In the genomic region with DNA sequence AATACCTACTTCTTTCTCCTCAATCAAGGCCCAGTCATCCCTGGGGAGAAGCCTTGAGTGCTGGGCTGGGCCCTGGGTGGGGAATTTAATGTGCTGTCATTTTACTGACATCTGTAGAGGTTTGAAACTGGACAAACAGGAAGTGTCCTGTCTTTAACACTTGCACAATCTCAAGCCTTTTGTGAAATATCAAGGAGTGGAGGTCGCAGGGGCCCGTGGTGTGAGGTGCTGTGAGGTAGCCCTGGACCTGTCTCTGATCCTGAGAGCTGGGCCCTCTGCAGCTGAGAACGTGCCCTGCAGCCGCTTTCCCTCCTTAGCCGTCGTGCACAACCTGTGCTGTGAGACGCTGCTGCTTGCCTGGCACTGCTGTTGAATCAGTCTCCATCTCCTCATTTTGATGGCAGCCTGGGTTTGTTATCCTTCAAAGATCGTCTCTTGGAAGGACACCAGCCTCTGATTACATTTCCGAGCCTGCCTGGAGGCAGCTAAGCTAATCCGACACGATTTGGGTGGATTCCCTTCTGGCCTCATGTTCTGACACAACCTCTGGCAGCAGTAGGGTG, we compare ENCODE assay signal across 13 cellular contexts. TPM values are rescaled to one million over a fixed set of nuclear protein-coding genes. Genes with fewer than 3 reads are reported as not detected.
DNase-seq lines count a peak whose midpoint lies in the region; ATAC-seq, FAIRE-seq and TF ChIP-seq lines count a peak whose summit lies in the region.
"Had no signal": no experiment of that assay in that cellular context is flagged by ENCODE, and none has a peak within 500 bp of the region (broad histone marks: within the 10 kb centered on the region; RNA-seq: fewer than 3 reads in every experiment).

No MANE protein-coding gene starts in this region.

- H3K27me3 ChIP-seq in CD4-positive, alpha-beta T cell (ENCODE audit: control insufficient read depth, insufficient read depth, low read length): no peaks in the 10 kb centered on the region
- H3K27me3 ChIP-seq in H7 (ENCODE audit: control insufficient read depth, insufficient read depth, low read length) (no peaks in the 10 kb centered on the region; the same call in 1 of the 2 replicates), K562 (ENCODE audit: control insufficient read depth in 2 of 2, insufficient read depth in 2 of 2, low read length in 2 of 2) (peaks cover 23 to 58% of the 10 kb centered on the region in 2 experiments), spleen (replicated peaks in 1 of 7) (no peaks in the 10 kb centered on the region)

- CTCF ChIA-PET in CD4-positive, alpha-beta T cell (lab: Charles Lee): interaction anchor here (17.1 kb wide), 1 partner anchor 53 kb away, joined by 288 read pairs; a partner anchor contains a TSS
- CTCF ChIA-PET in K562 (lab: Yijun Ruan, JAX; ENCODE audit: low intra/inter-chr PET ratio): interaction anchor here (1.6 kb wide), 1 partner anchor 174 kb away, joined by 4 read pairs; no protein-coding TSS in a partner anchor

- no peak for TF ChIP-seq EP300 in K562 (IDR thresholded peaks at IDR 0.05; ENCODE audit: low read length)

- H3K9ac ChIP-seq in K562 (ENCODE audit: insufficient read depth in 1 of 2, low read depth in 2 of 2, low read length in 2 of 2): peak overlapping the region in 1 of 2 experiments; percentile 60; a peak in 1 of 4 replicates

- H3K4me1 ChIP-seq in K562 (replicated peaks in 1 of 2; ENCODE audit: control insufficient read depth in 2 of 2, insufficient read depth in 2 of 2, low read length in 2 of 2): no peaks in the 10 kb centered on the region
- H3K4me1 ChIP-seq in spleen: peaks cover 26 to 88% (median 45%) of the 10 kb centered on the region in 6 donors

- no peak for TF ChIP-seq RAD21 in K562 (CRISPR knock-in tag; conservative IDR thresholded peaks at IDR 0.05 in 1 of 2, IDR thresholded peaks at IDR 0.05 in 1 of 2)

- BruUV-seq in K562 (replicated peaks; lab: Mats Ljungman, UMichigan): no TSS peak

- no peak overlapping the region for H3K4me3 Mint-ChIP-seq in CD4-positive, alpha-beta T cell
- H3K4me3 Mint-ChIP-seq in memory B cell: no peak overlapping the region

- TF ChIP-seq POLR2A in K562 (conservative IDR thresholded peaks at IDR 0.05) (no peak), spleen (IDR thresholded peaks at IDR 0.05) (no peak)

- in situ Hi-C loops in K562 (cut with MboI) (loop anchor here (5.0 to 25.0 kb wide), 2 partner anchors 175 to 1045 kb away; no protein-coding TSS in a partner anchor), ACHN (cut with HindIII; ENCODE audit: low pct_ligation_motif_present, low pct_unique_long_range_greater_than_20kb, low sequenced_read_pairs) (loop anchor here (25.0 kb wide), 1 partner anchor 170 kb away; a partner anchor contains a TSS)

- no peaks in the 10 kb centered on the region for H3K36me3 ChIP-seq in H7 (replicated peaks; ENCODE audit: control insufficient read depth, insufficient read depth, low read length)
- H3K36me3 ChIP-seq in K562 (ENCODE audit: control insufficient read depth, insufficient read depth, low read length): no peaks in the 10 kb centered on the region
- no peaks in the 10 kb centered on the region for H3K36me3 ChIP-seq in spleen

- 0 out of 2 replicates have a peak overlapping the region, but pooled peaks have one; percentile 1 for H2AFZ ChIP-seq in K562 (ENCODE audit: low read depth, low read length)

- H3K36me3 Mint-ChIP-seq in CD4-positive, alpha-beta T cell (ENCODE audit: low read depth): no peaks in the 10 kb centered on the region
- H3K36me3 Mint-ChIP-seq in memory B cell: no peaks in the 10 kb centered on the region

- H3K79me2 ChIP-seq in K562 (ENCODE audit: control insufficient read depth, insufficient read depth, low read length): no peaks in the 10 kb centered on the region

- 6% methylated on average over 11 of the region's 11 CpGs for WGBS in K562 (ENCODE audit: insufficient coverage, low coverage, missing lambda C conversion rate)
- WGBS in spleen, 5 donors: 79 to 86% (median 82%) methylated on average over 11 of the region's 11 CpGs

- H3K27ac Mint-ChIP-seq in CD4-positive, alpha-beta T cell: peak overlapping the region; percentile 98
- H3K27ac Mint-ChIP-seq in memory B cell: peak overlapping the region; percentile 94

- no peaks in the 10 kb centered on the region for H4K20me1 ChIP-seq in K562 (replicated peaks; ENCODE audit: control insufficient read depth, insufficient read depth, low read length)

- no peak for ATAC-seq in CD4-positive, alpha-beta T cell (ENCODE audit: poor library complexity)
- ATAC-seq in K562 (peak; percentile 44; the same call in 2 of the 3 replicates), memory B cell (ENCODE audit: low read depth) (no peak), HG02884 (IDR thresholded peaks at IDR 0.05; ENCODE audit: unreplicated experiment) (no peak)

- H3K9me3 ChIP-seq in CD4-positive, alpha-beta T cell (ENCODE audit: control insufficient read depth, low read length): no peaks in the 10 kb centered on the region
- no peaks in the 10 kb centered on the region for H3K9me3 ChIP-seq in K562 (replicated peaks; ENCODE audit: control insufficient read depth, insufficient read depth, low read depth, low read length)
- H3K9me3 ChIP-seq in spleen: no peaks in the 10 kb centered on the region

- no peaks in the 10 kb centered on the region for H3K9me3 Mint-ChIP-seq in CD4-positive, alpha-beta T cell
- H3K9me3 Mint-ChIP-seq in memory B cell: no peaks in the 10 kb centered on the region

- no peaks in the 10 kb centered on the region for H3K27me3 Mint-ChIP-seq in CD4-positive, alpha-beta T cell
- H3K27me3 Mint-ChIP-seq in memory B cell: no peaks in the 10 kb centered on the region

- H3K4me3 ChIP-seq in H7 (ENCODE audit: insufficient read depth, low read depth, low read length) (no peak overlapping the region), K562 (no peak overlapping the region), spleen (no peak overlapping the region)
- H3K4me3 ChIP-seq: coronary artery, skin epidermis had no signal

- H3K9me1 ChIP-seq in K562 (ENCODE audit: control insufficient read depth, insufficient read depth, low read length): no peaks in the 10 kb centered on the region

- no peak for DNase-seq in CD4-positive, alpha-beta T cell
- DNase-seq in H7 (peak; percentile 46), K562 (ENCODE audit: extremely low read depth in 1 of 4, low spot score in 3 of 4) (no peak), memory B cell (ENCODE audit: low spot score in 2 of 2) (no peak), spleen (no peak), ACHN (no peak)
- DNase-seq: amygdala had no signal

- intact Hi-C loops in CD4-positive, alpha-beta T cell (cut with DNase I, micrococcal nuclease): loop anchor here in 1 of 2 experiments (5.0 kb wide), 4 partner anchors 135 to 1045 kb away; a partner anchor contains a TSS
- intact Hi-C loops in K562 (cut with micrococcal nuclease) (loop anchor here (5.0 to 10.0 kb wide), 2 partner anchors 287 to 1045 kb away; no protein-coding TSS in a partner anchor), spleen (cut with DNase I; ENCODE audit: low total_unique reads) (no loop called here)

- FAIRE-seq in K562 (lab: Jason Lieb, UNC): no peak
- FAIRE-seq: D721Med had no signal

- H3K4me1 Mint-ChIP-seq in CD4-positive, alpha-beta T cell (ENCODE audit: low read depth): peaks cover 71% of the 10 kb centered on the region
- H3K4me1 Mint-ChIP-seq in memory B cell: peaks cover 32% of the 10 kb centered on the region

- H3K4me2 ChIP-seq in K562 (ENCODE audit: insufficient read depth, low read length): no peak overlapping the region

- no peak overlapping the region for H3K27ac ChIP-seq in CD4-positive, alpha-beta T cell (ENCODE audit: low read depth, low read length)
- H3K27ac ChIP-seq in K562 (ENCODE audit: extremely low read depth, low read depth, low read length) (no peak overlapping the region), spleen (no peak overlapping the region)
- H3K27ac ChIP-seq: coronary artery had no signal

- TF ChIP-seq CTCF in CD4-positive, alpha-beta T cell (IDR thresholded peaks at IDR 0.05): no peak
- TF ChIP-seq CTCF in K562 (IDR thresholded peaks at IDR 0.05 in 2 of 3, conservative IDR thresholded peaks at IDR 0.05 in 1 of 3; ENCODE audit: insufficient read depth in 2 of 3, low read depth in 1 of 3, low read length in 3 of 3) (peak in 1 of 3 experiments; percentile 11; a peak in 1 of 6 replicates), spleen (IDR thresholded peaks at IDR 0.05 in 8 of 11, conservative IDR thresholded peaks at IDR 0.05 in 3 of 11) (no peak)

- POLR2A ChIA-PET in CD4-positive, alpha-beta T cell (lab: Charles Lee): interaction anchor here (7.5 to 29.4 kb wide), 2 partner anchors 15 to 55 kb away, joined by 145 to 1290 read pairs; a partner anchor contains a TSS
- POLR2A ChIA-PET in K562 (lab: Yijun Ruan, JAX): no interaction called here

RNA-seq across cellular contexts. Expression of a gene that starts 29.9 kb away (rescaled TPM):
- 10 to 100 TPM; 65.4 to 68.6 TPM for total RNA-seq in CD4-positive, alpha-beta T cell
- 75.1 and 99.9 TPM in 2 replicates for total RNA-seq in H7 (2014; rRNA removed; shearing (Covaris generic))
- 27.6 and 117 TPM in 2 replicates for total RNA-seq in K562 (2011; cell fraction: chromatin; rRNA removed; ENCODE audit: low replicate concordance)
- 14.3 and 19.2 TPM in 2 replicates for total RNA-seq in K562 (2011; cell fraction: nucleolus; rRNA removed)
- 46.3 and 110 TPM in 2 replicates for total RNA-seq in K562 (2011; cell fraction: nucleoplasm; rRNA removed)
- total RNA-seq in K562 (2014; rRNA removed) (104 and 106 TPM in 2 replicates), K562 (2014; rRNA removed; fragmentation: Illumina TruSeq; extraction: Trizol) (114 and 120 TPM in 2 replicates), K562 (2015; rRNA removed; fragmentation: Illumina TruSeq; extraction: Trizol) (117 and 126 TPM in 2 replicates), K562 (2021) (91.2 and 95.0 TPM in 2 replicates), spleen (100 to 1,000 TPM in 4 of 7 donors, 10 to 100 TPM in 3; 76.3 to 126 (median 102) TPM)
- polyA plus RNA-seq in K562 (2011; rRNA removed) (33.7 and 64.1 TPM in 2 replicates), K562 (2014; fragmentation: Illumina TruSeq; extraction: Trizol) (132 and 142 TPM in 2 replicates), K562 (2014; fragmentation: Nextera tagmentation; extraction: Ambion mirVana) (100 to 1,000 TPM; 115 to 135 TPM), K562 (2014; rRNA removed) (94.8 and 111 TPM in 2 replicates), spleen (10 to 100 TPM; 74.2 to 79.6 (median 79.1) TPM)
- 17.1 and 19.5 TPM in 2 replicates for polyA plus RNA-seq in K562 (2011; cell fraction: cytosol; rRNA removed)
- polyA plus RNA-seq in K562 (2011; cell fraction: nucleus; rRNA removed): 24.8 and 26.4 TPM in 2 replicates
- 104 and 119 TPM in 2 replicates for polyA plus RNA-seq in K562 (2012)
- polyA minus RNA-seq in K562 (2011; rRNA and poly(A)+ RNA removed): 59.4 and 78.3 TPM in 2 replicates
- 16.4 and 25.9 TPM in 2 replicates for polyA minus RNA-seq in K562 (2011; cell fraction: cytosol; rRNA and poly(A)+ RNA removed)
- polyA minus RNA-seq in K562 (2011; cell fraction: nucleus; rRNA and poly(A)+ RNA removed): 67.2 and 84.4 TPM in 2 replicates

RNA-seq across cellular contexts. Expression of a gene that starts 47.2 kb away (rescaled TPM):
- not detected for total RNA-seq in CD4-positive, alpha-beta T cell
- total RNA-seq in H7 (2014; rRNA removed; shearing (Covaris generic)): 0.07 and 0.26 TPM in 2 replicates
- total RNA-seq in K562 (2011; cell fraction: chromatin; rRNA removed; ENCODE audit: low replicate concordance): not detected in 2 replicates
- not detected in 2 replicates for total RNA-seq in K562 (2011; cell fraction: nucleolus; rRNA removed)
- total RNA-seq in K562 (2011; cell fraction: nucleoplasm; rRNA removed): not detected in 2 replicates
- not detected in 2 replicates for total RNA-seq in K562 (2014; rRNA removed)
- total RNA-seq in K562 (2014; rRNA removed; fragmentation: Illumina TruSeq; extraction: Trizol): not detected in 2 replicates
- total RNA-seq in K562 (2015; rRNA removed; fragmentation: Illumina TruSeq; extraction: Trizol): 0.08 TPM in 1 of 2 replicates, not detected in the other
- total RNA-seq in K562 (2021): 0.04 TPM in 1 of 2 replicates, not detected in the other
- not detected in 2 replicates for polyA plus RNA-seq in K562 (2011; rRNA removed)
- not detected in 2 replicates for polyA plus RNA-seq in K562 (2011; cell fraction: cytosol; rRNA removed)
- polyA plus RNA-seq in K562 (2011; cell fraction: nucleus; rRNA removed): not detected in 2 replicates
- 0.11 and 0.12 TPM in 2 replicates for polyA plus RNA-seq in K562 (2012)
- 0.03 and 0.11 TPM in 2 replicates for polyA plus RNA-seq in K562 (2014; fragmentation: Illumina TruSeq; extraction: Trizol)
- under 1 TPM; 0.06 to 0.11 TPM for polyA plus RNA-seq in K562 (2014; fragmentation: Nextera tagmentation; extraction: Ambion mirVana)
- polyA plus RNA-seq in K562 (2014; rRNA removed): 0.11 TPM in 1 of 2 replicates, not detected in the other
- not detected in 2 replicates for polyA minus RNA-seq in K562 (2011; rRNA and poly(A)+ RNA removed)
- polyA minus RNA-seq in K562 (2011; cell fraction: cytosol; rRNA and poly(A)+ RNA removed): not detected in 2 replicates
- polyA minus RNA-seq in K562 (2011; cell fraction: nucleus; rRNA and poly(A)+ RNA removed): not detected in 2 replicates
- total RNA-seq in spleen: 10 to 100 TPM in 2 of 7 donors, 1 to 10 TPM in 5; 3.4 to 13.7 (median 5.3) TPM
- polyA plus RNA-seq in spleen: 1 to 10 TPM; 2.2 to 6.2 (median 3.8) TPM
- total RNA-seq: NCI-H460 had no signal

RNA-seq across cellular contexts. Expression of a gene that starts 52.5 kb away (rescaled TPM):
- total RNA-seq in CD4-positive, alpha-beta T cell: 100 to 1,000 TPM; 170 to 180 TPM
- 1.1 TPM in 1 of 2 replicates, not detected in the other for total RNA-seq in H7 (2014; rRNA removed; shearing (Covaris generic))
- 0.62 and 2.8 TPM in 2 replicates for total RNA-seq in K562 (2011; cell fraction: chromatin; rRNA removed; ENCODE audit: low replicate concordance)
- 1.6 and 2.2 TPM in 2 replicates for total RNA-seq in K562 (2011; cell fraction: nucleolus; rRNA removed)
- 1.1 and 1.2 TPM in 2 replicates for total RNA-seq in K562 (2011; cell fraction: nucleoplasm; rRNA removed)
- 0.14 and 0.33 TPM in 2 replicates for total RNA-seq in K562 (2014; rRNA removed)
- 0.13 and 0.22 TPM in 2 replicates for total RNA-seq in K562 (2014; rRNA removed; fragmentation: Illumina TruSeq; extraction: Trizol)
- 0.30 and 0.51 TPM in 2 replicates for total RNA-seq in K562 (2015; rRNA removed; fragmentation: Illumina TruSeq; extraction: Trizol)
- total RNA-seq in K562 (2021): 1.1 and 1.3 TPM in 2 replicates
- 0.46 and 1.4 TPM in 2 replicates for polyA plus RNA-seq in K562 (2011; rRNA removed)
- polyA plus RNA-seq in K562 (2011; cell fraction: cytosol; rRNA removed): 0.83 and 6.2 TPM in 2 replicates
- 0.28 and 2.5 TPM in 2 replicates for polyA plus RNA-seq in K562 (2011; cell fraction: nucleus; rRNA removed)
- 0.48 and 2.1 TPM in 2 replicates for polyA plus RNA-seq in K562 (2012)
- polyA plus RNA-seq in K562 (2014; fragmentation: Illumina TruSeq; extraction: Trizol): 0.48 and 0.73 TPM in 2 replicates
- polyA plus RNA-seq in K562 (2014; fragmentation: Nextera tagmentation; extraction: Ambion mirVana): 1 to 10 TPM in 1 of 2 experiments, under 1 TPM in 1; 0.58 to 1.0 TPM
- polyA plus RNA-seq in K562 (2014; rRNA removed): 0.32 and 0.56 TPM in 2 replicates
- 1.1 and 4.7 TPM in 2 replicates for polyA minus RNA-seq in K562 (2011; rRNA and poly(A)+ RNA removed)
- 1.3 TPM in 1 of 2 replicates, not detected in the other for polyA minus RNA-seq in K562 (2011; cell fraction: cytosol; rRNA and poly(A)+ RNA removed)
- polyA minus RNA-seq in K562 (2011; cell fraction: nucleus; rRNA and poly(A)+ RNA removed): 0.67 and 1.5 TPM in 2 replicates
- total RNA-seq in spleen: 10 to 100 TPM; 31.9 to 77.4 (median 49.9) TPM
- polyA plus RNA-seq in spleen: 10 to 100 TPM; 29.0 to 79.1 (median 63.5) TPM
- total RNA-seq: M059J, NCI-H460 had no signal

Comparison
In these comparisons a context has a peak if more than half of its experiments do, and no peak if none do; other contexts are left out.
1. RNA of a gene that starts 52.5 kb away (total RNA-seq): 170 to 180 TPM in CD4-positive, alpha-beta T cell and 31.9 to 77.4 TPM in spleen; 1.1 TPM in H7 and 0.13 to 2.8 TPM in K562; every median in the first group is over 4 times any median in the second.